Comparison of ENCODE assay signal across 18 cellular contexts in the genomic region with DNA sequence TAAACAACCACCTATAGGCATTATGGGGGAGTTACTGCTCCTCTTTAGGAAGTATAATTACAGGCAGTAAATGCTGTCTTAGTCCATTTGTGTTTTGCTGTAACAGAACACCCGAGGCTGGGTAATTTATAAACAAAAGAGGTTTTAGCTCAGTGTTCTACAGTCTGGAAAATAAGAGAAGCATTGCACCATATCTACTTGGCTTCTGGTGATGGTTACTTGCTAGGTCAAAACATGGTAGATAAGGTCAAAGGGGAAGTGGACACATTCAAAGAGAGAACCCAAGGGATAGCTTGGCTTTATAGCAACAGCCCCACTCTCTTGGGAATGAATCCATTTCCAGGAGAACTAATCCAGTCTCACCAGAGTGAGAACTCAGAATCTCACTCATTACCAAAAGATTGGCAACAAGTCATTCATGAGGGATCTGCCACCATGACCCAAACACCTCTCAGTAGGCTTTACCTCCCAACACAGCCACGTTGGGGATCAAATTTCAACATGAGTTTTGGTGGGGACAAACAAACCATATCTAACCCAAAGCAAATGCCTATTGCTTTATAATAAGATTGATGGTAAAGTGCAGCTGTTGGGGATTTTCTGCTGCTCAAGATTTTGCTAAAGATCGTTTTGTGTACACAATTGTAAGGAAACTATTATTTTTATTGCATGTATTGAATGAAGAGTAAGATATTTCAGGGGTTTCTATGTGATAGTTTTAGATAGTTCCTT. TPM values are rescaled to one million over a fixed set of nuclear protein-coding genes. Genes with fewer than 3 reads are reported as not detected.
DNase-seq lines count a peak whose midpoint lies in the region; ATAC-seq and TF ChIP-seq lines count a peak whose summit lies in the region.
"Had no signal": no experiment of that assay in that cellular context is flagged by ENCODE, and none has a peak within 500 bp of the region (broad histone marks: within the 10 kb centered on the region; RNA-seq: fewer than 3 reads in every experiment).

No MANE protein-coding gene starts in this region.

- no peak for ATAC-seq in Right ventricle myocardium inferior
- no peak for ATAC-seq in activated CD4-positive, CD25-positive, alpha-beta regulatory T cell treated with anti-CD3 and anti-CD28 coated beads, Interleukin-2, amount 50 U/mL, for 24 hours
- ATAC-seq: left colon had no signal

- H3K79me1 ChIP-seq in mesenchymal stem cell (replicated peaks; ENCODE audit: low read length, poor library complexity, severe bottlenecking) = no peaks in the 10 kb centered on the region

- no peak overlapping the region for H3K4me2 ChIP-seq in mesenchymal stem cell (ENCODE audit: low read length, poor library complexity, severe bottlenecking)
- H3K4me2 ChIP-seq: BLaER1 had no signal

- H3K27ac Mint-ChIP-seq in CD14-positive monocyte = peak overlapping the region; percentile 84 to 91 (median 88)
- H3K27ac Mint-ChIP-seq: activated CD4-positive, alpha-beta memory T cell treated with anti-CD3 and anti-CD28 coated beads, Interleukin-2, amount 10 ng/mL, durations not matched to agents 7 days and 5 days had no signal

- intact Hi-C loops in CD14-positive monocyte (cut with micrococcal nuclease) (no loop called here), Right ventricle myocardium inferior (cut with DNase I) (no loop called here)

- 44% methylated on average over 2 of the region's 3 CpGs for WGBS in mesenchymal stem cell

- no peak overlapping the region for H2AK5ac ChIP-seq in mesenchymal stem cell (ENCODE audit: low read length, severe bottlenecking)

- H3K4ac ChIP-seq in mesenchymal stem cell (ENCODE audit: low read depth in 1 of 2, low read length in 2 of 2) = no peak overlapping the region

- no peak overlapping the region for H2BK15ac ChIP-seq in mesenchymal stem cell (ENCODE audit: low read depth, poor library complexity, severe bottlenecking)

- TF ChIP-seq CTCF in CD14-positive monocyte (IDR thresholded peaks at IDR 0.05) = no peak

- no peak overlapping the region for H2BK120ac ChIP-seq in mesenchymal stem cell (ENCODE audit: low read depth, low read length)

- no peak overlapping the region for H3K27ac ChIP-seq in mesenchymal stem cell (ENCODE audit: low read length, poor library complexity, severe bottlenecking)
- H3K27ac ChIP-seq: BLaER1, pancreas, VCaP had no signal

- H4K91ac ChIP-seq in mesenchymal stem cell (ENCODE audit: low read length) = no peak overlapping the region

- no peak overlapping the region for H4K8ac ChIP-seq in mesenchymal stem cell (ENCODE audit: low read length)

- H3K18ac ChIP-seq in mesenchymal stem cell (ENCODE audit: low read depth in 1 of 2, low read length in 2 of 2) = no peak overlapping the region

- H2BK12ac ChIP-seq in mesenchymal stem cell (ENCODE audit: low read length in 2 of 2) = no peak overlapping the region

- H3K14ac ChIP-seq in mesenchymal stem cell (ENCODE audit: low read length in 2 of 2) = no peak overlapping the region

- H3K36me3 Mint-ChIP-seq in CD14-positive monocyte = peaks cover 2 to 5% of the 10 kb centered on the region in 2 donors

- DNase-seq in CD14-positive monocyte (ENCODE audit: low spot score) (no peak), HCEC 1CT (peak; percentile 15), amniotic epithelial cell (ENCODE audit: low read depth) (peak; percentile 26), mesenchymal stem cell (peak; percentile 64), Right ventricle myocardium inferior (ENCODE audit: missing footprints) (no peak), AML-193 (lab: John Stamatoyannopoulos, UW) (no peak), NCI-H345 (lab: John Stamatoyannopoulos, UW) (no peak)
- DNase-seq: activated CD4-positive, alpha-beta memory T cell treated with anti-CD3 and anti-CD28 coated beads, Interleukin-2, amount 10 ng/mL, durations not matched to agents 7 days and 5 days; activated T-cell treated with anti-CD3 and anti-CD28 coated beads, Interleukin-2, amount 50 U/mL, for 24 hours; DMS 273 treated with DMSO at 0.1 percent for 48 hours; GF-D8; left colon; NCI-H1417; pancreas; stimulated activated CD4-positive, alpha-beta T cell treated with anti-CD3 and anti-CD28 coated beads, Interleukin-4, amount 100 ng/mL, for 1 hour had no signal

- H3K27me3 ChIP-seq in mesenchymal stem cell (ENCODE audit: control insufficient read depth in 1 of 2, insufficient read depth in 1 of 2, low read length in 2 of 2) = no peaks in the 10 kb centered on the region
- H3K27me3 ChIP-seq: pancreas had no signal

- H3K23ac ChIP-seq in mesenchymal stem cell (ENCODE audit: low read length in 2 of 2) = no peak overlapping the region

- no peaks in the 10 kb centered on the region for H3K9me3 ChIP-seq in mesenchymal stem cell (ENCODE audit: control insufficient read depth, low read length)
- H3K9me3 ChIP-seq: pancreas had no signal

- H3K9ac ChIP-seq in mesenchymal stem cell (ENCODE audit: low read length) = peak overlapping the region; percentile 9
- H3K9ac ChIP-seq: BLaER1 had no signal

- H3K4me3 ChIP-seq in mesenchymal stem cell (ENCODE audit: insufficient read depth in 1 of 2, low read depth in 1 of 2, low read length in 2 of 2) = no peak overlapping the region
- H3K4me3 ChIP-seq: BLaER1, pancreas had no signal

- peaks cover 0 to 2% (median 0%) of the 10 kb centered on the region in 7 donors for H3K9me3 Mint-ChIP-seq in CD14-positive monocyte
- H3K9me3 Mint-ChIP-seq: activated CD4-positive, alpha-beta memory T cell treated with anti-CD3 and anti-CD28 coated beads, Interleukin-2, amount 10 ng/mL, durations not matched to agents 7 days and 5 days; activated T-cell treated with anti-CD3 and anti-CD28 coated beads, Interleukin-2, amount 50 U/mL, for 24 hours had no signal

- no peaks in the 10 kb centered on the region for H3K36me3 ChIP-seq in mesenchymal stem cell (ENCODE audit: control insufficient read depth in 1 of 2, insufficient read depth in 2 of 2, low read depth in 1 of 2, low read length in 2 of 2)
- H3K36me3 ChIP-seq: pancreas had no signal

- no peaks in the 10 kb centered on the region for H3K27me3 Mint-ChIP-seq in CD14-positive monocyte (ENCODE audit: low read depth in 3 of 3)
- H3K27me3 Mint-ChIP-seq: activated CD4-positive, alpha-beta memory T cell treated with anti-CD3 and anti-CD28 coated beads, Interleukin-2, amount 10 ng/mL, durations not matched to agents 7 days and 5 days; activated T-cell treated with anti-CD3 and anti-CD28 coated beads, Interleukin-2, amount 50 U/mL, for 24 hours had no signal

- H3K4me1 Mint-ChIP-seq in CD14-positive monocyte = peaks cover 31% of the 10 kb centered on the region

- H2BK5ac ChIP-seq in mesenchymal stem cell (ENCODE audit: low read depth, low read length, poor library complexity, severe bottlenecking) = no peak overlapping the region

- no peaks in the 10 kb centered on the region for H3K4me1 ChIP-seq in mesenchymal stem cell (ENCODE audit: control insufficient read depth, insufficient read depth, low read depth, low read length)
- H3K4me1 ChIP-seq: BLaER1, pancreas had no signal

- peak overlapping the region in 1 of 2 donors; percentile 42 for H3K4me3 Mint-ChIP-seq in CD14-positive monocyte
- H3K4me3 Mint-ChIP-seq: activated CD4-positive, alpha-beta memory T cell treated with anti-CD3 and anti-CD28 coated beads, Interleukin-2, amount 10 ng/mL, durations not matched to agents 7 days and 5 days; activated T-cell treated with anti-CD3 and anti-CD28 coated beads, Interleukin-2, amount 50 U/mL, for 24 hours had no signal

- H2AFZ ChIP-seq in mesenchymal stem cell (ENCODE audit: low read depth, low read length) = no peak overlapping the region

RNA-seq across cellular contexts. Expression of a gene that starts 32.6 kb away (rescaled TPM):
- polyA plus RNA-seq in CD14-positive monocyte = 10 to 100 TPM; 40.9 to 56.2 TPM
- 30.9 TPM for polyA plus RNA-seq in mesenchymal stem cell (2013, experiment 1 of 2)
- polyA plus RNA-seq in mesenchymal stem cell (2013, experiment 2 of 2) = 35.6 TPM
- 32.9 TPM for total RNA-seq in Right ventricle myocardium inferior

Comparison
In these comparisons a context has a peak if more than half of its experiments do, and no peak if none do; other contexts are left out.
1. DNase-seq: peak in HCEC 1CT (single experiment), amniotic epithelial cell (single experiment) and mesenchymal stem cell (single experiment); none in CD14-positive monocyte (single experiment), Right ventricle myocardium inferior (single experiment), AML-193 (0 of 2) and NCI-H345 (single experiment).